In the genomic region with DNA sequence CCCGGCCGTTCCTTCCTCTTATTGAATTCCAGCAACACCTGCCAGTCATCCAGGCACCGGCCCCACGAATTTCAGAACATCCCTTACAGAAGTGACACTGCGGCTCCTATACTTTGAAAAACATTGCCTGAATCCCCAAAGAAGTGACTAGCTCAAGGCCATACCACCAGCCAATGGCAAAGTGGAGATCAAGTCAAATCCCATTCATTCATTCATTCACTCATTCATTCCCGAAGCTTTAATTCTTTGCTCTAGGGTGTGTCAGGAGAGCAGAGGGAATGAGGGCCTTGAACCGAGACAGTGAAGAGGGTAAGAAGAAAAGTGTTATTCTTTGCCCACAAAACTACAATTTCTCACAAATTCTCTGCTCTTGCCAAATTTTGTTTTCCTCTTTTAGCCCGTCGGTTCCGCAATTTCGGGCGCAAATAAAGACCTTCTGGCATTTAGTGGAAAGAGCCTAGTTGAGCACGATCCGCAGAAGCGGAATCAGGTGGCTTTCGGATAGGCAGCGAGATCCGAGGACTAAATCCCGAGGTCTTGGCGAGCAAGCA, we compare ENCODE assay signal across 8 cellular contexts. TPM values are rescaled to one million over a fixed set of nuclear protein-coding genes. Genes with fewer than 3 reads are reported as not detected.
DNase-seq lines count a peak whose midpoint lies in the region; ATAC-seq and TF ChIP-seq lines count a peak whose summit lies in the region.

No MANE protein-coding gene starts in this region.

- H3K4me1 ChIP-seq in left ventricle myocardium inferior (peaks cover 5% of the 10 kb centered on the region), lower lobe of right lung (no peaks in the 10 kb centered on the region)

- H3K27me3 ChIP-seq in left ventricle myocardium inferior (ENCODE audit: low read depth) (no peaks in the 10 kb centered on the region), lower lobe of right lung (ENCODE audit: low read depth) (no peaks in the 10 kb centered on the region)

- H3K27ac ChIP-seq in left ventricle myocardium inferior (replicated peaks) (no peak overlapping the region), lower lobe of right lung (no peak overlapping the region)

- TF ChIP-seq CTCF in left ventricle myocardium inferior (IDR thresholded peaks at IDR 0.05; ENCODE audit: borderline replicate concordance) = no peak
- no peak for TF ChIP-seq CTCF in astrocyte of the cerebellum (IDR thresholded peaks at IDR 0.05; ENCODE audit: low read depth, low read length, missing control alignments)
- no peak for TF ChIP-seq CTCF in lower lobe of right lung (IDR thresholded peaks at IDR 0.05)

- intact Hi-C loops in left ventricle myocardium inferior (cut with micrococcal nuclease) = no loop called here
- intact Hi-C loops in Right ventricle myocardium inferior (cut with DNase I) = loop anchor here (10.0 kb wide), 1 partner anchor 218 kb away; no protein-coding TSS in a partner anchor
- intact Hi-C loops in lower lobe of right lung (cut with DNase I) = no loop called here

- peak overlapping the region; percentile 68 for H3K4me3 ChIP-seq in left ventricle myocardium inferior
- H3K4me3 ChIP-seq in astrocyte of the cerebellum (ENCODE audit: low read depth, low read length) = peak overlapping the region; percentile 54
- H3K4me3 ChIP-seq in lower lobe of right lung = peak overlapping the region; percentile 53

- H3K9me3 ChIP-seq in left ventricle myocardium inferior (replicated peaks) (no peaks in the 10 kb centered on the region), lower lobe of right lung (no peaks in the 10 kb centered on the region)

- in situ Hi-C loops in astrocyte of the cerebellum (cut with HindIII; ENCODE audit: low sequenced_read_pairs) = no loop called here

- ATAC-seq in Right ventricle myocardium inferior = no peak
- no peak for ATAC-seq in lower lobe of right lung
- ATAC-seq in GM19467 (IDR thresholded peaks at IDR 0.05; ENCODE audit: unreplicated experiment) = no peak
- ATAC-seq in HG03432 (IDR thresholded peaks at IDR 0.05; ENCODE audit: unreplicated experiment) = no peak

- no peak for DNase-seq in left ventricle myocardium inferior
- DNase-seq in Right ventricle myocardium inferior (ENCODE audit: missing footprints) = no peak
- DNase-seq in astrocyte of the cerebellum (ENCODE audit: low read depth) = no peak
- no peak for DNase-seq in lower lobe of right lung
- DNase-seq in OCI-M2 (lab: John Stamatoyannopoulos, UW; ENCODE audit: unreplicated experiment) = no peak
- no peak for DNase-seq in NCI-H128 (lab: John Stamatoyannopoulos, UW; ENCODE audit: unreplicated experiment)

- H3K36me3 ChIP-seq in left ventricle myocardium inferior (no peaks in the 10 kb centered on the region), lower lobe of right lung (no peaks in the 10 kb centered on the region)

RNA-seq across cellular contexts. Expression of gene HMGB3, which starts 0.8 kb away (rescaled TPM):
- total RNA-seq in left ventricle myocardium inferior (5.6 TPM), Right ventricle myocardium inferior (7.8 TPM), lower lobe of right lung (16.8 TPM)
